In genomic region chr22:50326959-50327710, GRCh38 we compare ENCODE assay signal across 2 cellular contexts.
TF ChIP-seq lines count a peak whose summit lies in the region.

Gene DENND6B, minus strand, starts transcription at chr22:50327012. Its CDS starts 24 bp downstream, at chr22:50326988.

TF ChIP-seq in HEK293, 187 proteins besides CTCF, POLR2A, EP300 and RAD21 (continued from another document and continues in another):
- TF ChIP-seq ZSCAN5A (tag by site-specific recombination; IDR thresholded peaks at IDR 0.05) (peak; percentile 85), GLIS1 (tag by site-specific recombination; IDR thresholded peaks at IDR 0.05) (peak; percentile 16; the same call in 1 of the 2 replicates), KLF8 (tag by site-specific recombination; IDR thresholded peaks at IDR 0.05) (peak; percentile 61; the same call in 1 of the 2 replicates), ZNF768 (tag by site-specific recombination; IDR thresholded peaks at IDR 0.05) (no peak), ZNF629 (tag by site-specific recombination; IDR thresholded peaks at IDR 0.05) (no peak), ZNF660 (tag by site-specific recombination; IDR thresholded peaks at IDR 0.05) (peak; percentile 71), ZNF600 (tag by site-specific recombination; IDR thresholded peaks at IDR 0.05) (no peak; the same call in 1 of the 2 replicates), ZSCAN23 (tag by site-specific recombination; IDR thresholded peaks at IDR 0.05) (no peak), ZNF280D (tag by site-specific recombination; IDR thresholded peaks at IDR 0.05) (no peak), ZNF292 (tag by site-specific recombination; IDR thresholded peaks at IDR 0.05; ENCODE audit: borderline replicate concordance, low read depth) (no peak), ZNF580 (tag by site-specific recombination; IDR thresholded peaks at IDR 0.05) (no peak), ZNF133 (tag by site-specific recombination; IDR thresholded peaks at IDR 0.05) (no peak; the same call in 1 of the 2 replicates), ZNF76 (tag by site-specific recombination; IDR thresholded peaks at IDR 0.05; ENCODE audit: borderline replicate concordance, low read depth) (peak; percentile 31; the same call in 1 of the 2 replicates), SETDB1 (IDR thresholded peaks at IDR 0.05; ENCODE audit: insufficient read length, low read length) (no peak), ZNF561 (tag by site-specific recombination; IDR thresholded peaks at IDR 0.05; ENCODE audit: borderline replicate concordance) (peak; percentile 76; the same call in 1 of the 2 replicates), ZXDB (tag by site-specific recombination; IDR thresholded peaks at IDR 0.05) (peak; percentile 90)
- TF ChIP-seq, protein P1, sequence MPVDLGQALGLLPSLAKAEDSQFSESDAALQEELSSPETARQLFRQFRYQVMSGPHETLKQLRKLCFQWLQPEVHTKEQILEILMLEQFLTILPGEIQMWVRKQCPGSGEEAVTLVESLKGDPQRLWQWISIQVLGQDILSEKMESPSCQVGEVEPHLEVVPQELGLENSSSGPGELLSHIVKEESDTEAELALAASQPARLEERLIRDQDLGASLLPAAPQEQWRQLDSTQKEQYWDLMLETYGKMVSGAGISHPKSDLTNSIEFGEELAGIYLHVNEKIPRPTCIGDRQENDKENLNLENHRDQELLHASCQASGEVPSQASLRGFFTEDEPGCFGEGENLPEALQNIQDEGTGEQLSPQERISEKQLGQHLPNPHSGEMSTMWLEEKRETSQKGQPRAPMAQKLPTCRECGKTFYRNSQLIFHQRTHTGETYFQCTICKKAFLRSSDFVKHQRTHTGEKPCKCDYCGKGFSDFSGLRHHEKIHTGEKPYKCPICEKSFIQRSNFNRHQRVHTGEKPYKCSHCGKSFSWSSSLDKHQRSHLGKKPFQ (tag by site-specific recombination; IDR thresholded peaks at IDR 0.05) = no peak
- TF ChIP-seq, protein P2, sequence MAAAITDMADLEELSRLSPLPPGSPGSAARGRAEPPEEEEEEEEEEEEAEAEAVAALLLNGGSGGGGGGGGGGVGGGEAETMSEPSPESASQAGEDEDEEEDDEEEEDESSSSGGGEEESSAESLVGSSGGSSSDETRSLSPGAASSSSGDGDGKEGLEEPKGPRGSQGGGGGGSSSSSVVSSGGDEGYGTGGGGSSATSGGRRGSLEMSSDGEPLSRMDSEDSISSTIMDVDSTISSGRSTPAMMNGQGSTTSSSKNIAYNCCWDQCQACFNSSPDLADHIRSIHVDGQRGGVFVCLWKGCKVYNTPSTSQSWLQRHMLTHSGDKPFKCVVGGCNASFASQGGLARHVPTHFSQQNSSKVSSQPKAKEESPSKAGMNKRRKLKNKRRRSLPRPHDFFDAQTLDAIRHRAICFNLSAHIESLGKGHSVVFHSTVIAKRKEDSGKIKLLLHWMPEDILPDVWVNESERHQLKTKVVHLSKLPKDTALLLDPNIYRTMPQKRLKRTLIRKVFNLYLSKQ (tag by site-specific recombination; IDR thresholded peaks at IDR 0.05; ENCODE audit: borderline replicate concordance) = no peak

TF ChIP-seq in K562, 482 proteins besides CTCF, POLR2A, EP300 and RAD21 (continued from another document and continues in another):
- TF ChIP-seq TOE1 (IDR thresholded peaks at IDR 0.05; ENCODE audit: borderline replicate concordance) (no peak), TOE1 (CRISPR knock-in tag; IDR thresholded peaks at IDR 0.05; ENCODE audit: borderline replicate concordance, low read depth) (no peak), MAZ (CRISPR knock-in tag; conservative IDR thresholded peaks at IDR 0.05 in 1 of 2, IDR thresholded peaks at IDR 0.05 in 1 of 2) (peak; percentile 46 to 74; a peak in 3 of 4 replicates), PURB (CRISPR knock-in tag; IDR thresholded peaks at IDR 0.05; ENCODE audit: low read depth) (no peak), PHF8 (IDR thresholded peaks at IDR 0.05; ENCODE audit: borderline replicate concordance, low read length) (peak; percentile 90; the same call in 1 of the 2 replicates), RBBP5 (IDR thresholded peaks at IDR 0.05; ENCODE audit: borderline replicate concordance, insufficient read depth, low read length, poor library complexity, severe bottlenecking) (peak; percentile 54), BCL6 (CRISPR knock-in tag; IDR thresholded peaks at IDR 0.05) (no peak), RERE (CRISPR knock-in tag; IDR thresholded peaks at IDR 0.05; ENCODE audit: borderline replicate concordance) (0 out of 2 replicates have a peak, but pooled peaks have one; percentile 80), ZNF592 (IDR thresholded peaks at IDR 0.05) (peak; percentile 80), ESRRA (IDR thresholded peaks at IDR 0.05; ENCODE audit: borderline replicate concordance, low read depth) (peak; percentile 34; the same call in 1 of the 2 replicates), VEZF1 (CRISPR knock-in tag; IDR thresholded peaks at IDR 0.05) (peak; percentile 80), ZFPM2 (CRISPR knock-in tag; IDR thresholded peaks at IDR 0.05) (no peak), ELF2 (CRISPR knock-in tag; IDR thresholded peaks at IDR 0.05) (peak; percentile 91), HDAC8 (tag; IDR thresholded peaks at IDR 0.05) (0 out of 2 replicates have a peak, but pooled peaks have one; percentile 27), FOSL1 (tag; conservative IDR thresholded peaks at IDR 0.05) (0 out of 2 replicates have a peak, but pooled peaks have one; percentile 39), ZHX1 (conservative IDR thresholded peaks at IDR 0.05; ENCODE audit: low read length) (peak; percentile 93), RBFOX2 (IDR thresholded peaks at IDR 0.05; ENCODE audit: low read depth, low read length) (peak; percentile 86), PTRF (tag; IDR thresholded peaks at IDR 0.05) (no peak), POU5F1 (IDR thresholded peaks at IDR 0.05; ENCODE audit: borderline replicate concordance, low read depth, low read length, partially characterized antibody) (no peak), ATF7 (IDR thresholded peaks at IDR 0.05) (peak; percentile 18; the same call in 1 of the 2 replicates)
- TF ChIP-seq, protein P3, sequence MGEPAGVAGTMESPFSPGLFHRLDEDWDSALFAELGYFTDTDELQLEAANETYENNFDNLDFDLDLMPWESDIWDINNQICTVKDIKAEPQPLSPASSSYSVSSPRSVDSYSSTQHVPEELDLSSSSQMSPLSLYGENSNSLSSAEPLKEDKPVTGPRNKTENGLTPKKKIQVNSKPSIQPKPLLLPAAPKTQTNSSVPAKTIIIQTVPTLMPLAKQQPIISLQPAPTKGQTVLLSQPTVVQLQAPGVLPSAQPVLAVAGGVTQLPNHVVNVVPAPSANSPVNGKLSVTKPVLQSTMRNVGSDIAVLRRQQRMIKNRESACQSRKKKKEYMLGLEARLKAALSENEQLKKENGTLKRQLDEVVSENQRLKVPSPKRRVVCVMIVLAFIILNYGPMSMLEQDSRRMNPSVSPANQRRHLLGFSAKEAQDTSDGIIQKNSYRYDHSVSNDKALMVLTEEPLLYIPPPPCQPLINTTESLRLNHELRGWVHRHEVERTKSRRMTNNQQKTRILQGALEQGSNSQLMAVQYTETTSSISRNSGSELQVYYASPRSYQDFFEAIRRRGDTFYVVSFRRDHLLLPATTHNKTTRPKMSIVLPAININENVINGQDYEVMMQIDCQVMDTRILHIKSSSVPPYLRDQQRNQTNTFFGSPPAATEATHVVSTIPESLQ (CRISPR knock-in tag; IDR thresholded peaks at IDR 0.05) = 0 out of 2 replicates have a peak, but pooled peaks have one; percentile 54
